25 cellular contexts compared by ENCODE assay signal in the genomic region with DNA sequence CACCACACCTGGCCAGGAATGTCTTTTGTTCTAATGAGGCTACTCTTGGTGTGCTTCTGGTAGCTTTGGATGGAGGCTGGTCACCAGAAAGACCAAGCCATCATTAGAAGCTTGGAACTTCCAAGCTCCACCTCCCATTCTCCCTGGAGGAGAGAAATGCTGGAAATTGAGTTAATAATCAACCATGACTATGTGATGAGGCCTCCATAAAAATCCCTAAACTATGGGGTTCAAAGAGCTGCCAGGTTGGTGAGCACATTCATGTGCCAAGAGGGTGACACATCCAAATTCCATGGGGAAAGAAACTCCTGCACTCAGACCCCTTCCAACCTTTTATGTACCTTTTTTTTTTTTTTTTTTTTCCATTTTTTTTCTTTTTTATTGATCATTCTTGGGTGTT.
DNase-seq lines count a peak whose midpoint lies in the region; ATAC-seq and TF ChIP-seq lines count a peak whose summit lies in the region.
"Had no signal": no experiment of that assay in that cellular context is flagged by ENCODE, and none has a peak within 500 bp of the region (broad histone marks: within the 10 kb centered on the region; RNA-seq: fewer than 3 reads in every experiment).

No MANE protein-coding gene starts in this region.

- BruUV-seq in HCT116 (replicated peaks; lab: Mats Ljungman, UMichigan), result no TSS peak

- RAD21 ChIA-PET in HCT116 (lab: Charles Lee; ENCODE audit: low non-redundant PET in 1 of 2, low total read pairs in 2 of 2, uncharacterized antibody in 2 of 2, unreplicated experiment in 2 of 2), result no interaction called here

- H3K27me3 ChIP-seq in HCT116 (ENCODE audit: insufficient read depth, low read length) (no peaks in the 10 kb centered on the region), body of pancreas (no peaks in the 10 kb centered on the region)
- H3K27me3 ChIP-seq: MG63 had no signal

- CTCF ChIA-PET in HCT116 (lab: Charles Lee), result no interaction called here

- DNase-seq in HCT116 (ENCODE audit: low read depth, low spot score) (no peak), body of pancreas (no peak), kidney tubule cell (ENCODE audit: low spot score) (peak; percentile 96), renal cortical epithelial cell (ENCODE audit: low read depth) (peak; percentile 98), glutamatergic neuron (no peak), NCI-H526 treated with DMSO at 0.1 percent for 48 hours (lab: John Stamatoyannopoulos, UW) (no peak)
- DNase-seq: C1 segment of cervical spinal cord; Caco-2; CD4-positive, alpha-beta memory T cell; DMS 273 treated with DMSO at 0.1 percent for 48 hours; DMS79; EL; GF-D8; GM23248; H7; Kasumi-1; MG63; NCI-H2029; NCI-H446 treated with DMSO at 0.1 percent for 48 hours; NCI-H526; SHP77 had no signal

- H3K4me1 ChIP-seq in HCT116 (ENCODE audit: control insufficient read depth in 1 of 2, insufficient read depth in 2 of 2, low read length in 2 of 2), result peaks cover 0 to 5% of the 10 kb centered on the region in 2 experiments; a peak in 2 of 4 replicates
- H3K4me1 ChIP-seq in body of pancreas, result no peaks in the 10 kb centered on the region
- H3K4me1 ChIP-seq: Caco-2 had no signal

- no peak overlapping the region for H3K27ac Mint-ChIP-seq in glutamatergic neuron (ENCODE audit: unreplicated experiment)
- H3K27ac Mint-ChIP-seq: CD4-positive, alpha-beta memory T cell had no signal

- no peaks in the 10 kb centered on the region for H3K9me2 ChIP-seq in HCT116 (ENCODE audit: insufficient read depth)

- no peaks in the 10 kb centered on the region for H4K20me1 ChIP-seq in HCT116 (ENCODE audit: insufficient read depth)

- no peaks in the 10 kb centered on the region for H3K9me3 Mint-ChIP-seq in glutamatergic neuron (ENCODE audit: unreplicated experiment)

- TF ChIP-seq POLR2A in HCT116 (IDR thresholded peaks at IDR 0.05; ENCODE audit: borderline replicate concordance, extremely low read depth, insufficient read depth, insufficient read length), result no peak
- no peak for TF ChIP-seq POLR2A in body of pancreas (IDR thresholded peaks at IDR 0.05)

- no peak overlapping the region for H3K4me3 Mint-ChIP-seq in glutamatergic neuron (ENCODE audit: unreplicated experiment)
- H3K4me3 Mint-ChIP-seq: CD4-positive, alpha-beta memory T cell had no signal

- POLR2A ChIA-PET in HCT116 (lab: Charles Lee), result no interaction called here

- no peak overlapping the region for H2AFZ ChIP-seq in HCT116 (ENCODE audit: low read depth, low read length, poor library complexity, severe bottlenecking)
- H2AFZ ChIP-seq: GM23248 had no signal

- peak overlapping the region; percentile 32; the same call in 1 of the 2 replicates for H3K4me2 ChIP-seq in HCT116 (ENCODE audit: low read length)

- ATAC-seq in HCT116 (0 out of 2 replicates have a peak, but pooled peaks have one; percentile 11), body of pancreas (peak; percentile 84), HG02870 (IDR thresholded peaks at IDR 0.05; ENCODE audit: unreplicated experiment) (no peak), GM18867 (IDR thresholded peaks at IDR 0.05; ENCODE audit: unreplicated experiment) (no peak)
- ATAC-seq: K562 had no signal

- H3K4me3 ChIP-seq in HCT116 (replicated peaks in 1 of 2; ENCODE audit: low read depth in 1 of 2, low read length in 2 of 2), result no peak overlapping the region
- no peak overlapping the region for H3K4me3 ChIP-seq in body of pancreas
- H3K4me3 ChIP-seq: GM23248, K562, MG63 had no signal

- no peak overlapping the region for H3K27ac ChIP-seq in HCT116 (ENCODE audit: low read depth, low read length)
- H3K27ac ChIP-seq in body of pancreas, result peak overlapping the region in 1 of 4 donors; percentile 47
- H3K27ac ChIP-seq: GM23248, RWPE1 had no signal

- no peaks in the 10 kb centered on the region for H3K79me2 ChIP-seq in HCT116 (ENCODE audit: insufficient read depth, low read length)

- TF ChIP-seq CTCF in HCT116 (IDR thresholded peaks at IDR 0.05 in 2 of 3, conservative IDR thresholded peaks at IDR 0.05 in 1 of 3; ENCODE audit: borderline replicate concordance in 1 of 3, insufficient read depth in 1 of 3, low read depth in 2 of 3, low read length in 2 of 3), result no peak
- no peak for TF ChIP-seq CTCF in body of pancreas (IDR thresholded peaks at IDR 0.05)
- no peak for TF ChIP-seq CTCF in glutamatergic neuron (IDR thresholded peaks at IDR 0.05; ENCODE audit: partially characterized antibody, unreplicated experiment)

- TF ChIP-seq RAD21 in HCT116 (IDR thresholded peaks at IDR 0.05; ENCODE audit: low read depth), result no peak

- intact Hi-C loops in HCT116 (cut with micrococcal nuclease), result no loop called here
- intact Hi-C loops in body of pancreas (cut with DNase I), result no loop called here

- peaks cover 3% of the 10 kb centered on the region for H3K4me1 Mint-ChIP-seq in glutamatergic neuron (ENCODE audit: low read depth, unreplicated experiment)

- no peaks in the 10 kb centered on the region for H3K9me3 ChIP-seq in HCT116 (ENCODE audit: control insufficient read depth in 1 of 2, insufficient read depth in 1 of 2, low read depth in 1 of 2, low read length in 2 of 2)
- no peaks in the 10 kb centered on the region for H3K9me3 ChIP-seq in body of pancreas
- H3K9me3 ChIP-seq: Caco-2, MG63 had no signal

- H3K27me3 Mint-ChIP-seq in glutamatergic neuron (ENCODE audit: unreplicated experiment), result peaks cover 3% of the 10 kb centered on the region

- no peak overlapping the region for H3K9ac ChIP-seq in HCT116 (ENCODE audit: low read length)
- H3K9ac ChIP-seq: GM23248 had no signal

- H3K36me3 ChIP-seq in HCT116 (ENCODE audit: control insufficient read depth in 1 of 2, insufficient read depth in 2 of 2, low read length in 2 of 2) (no peaks in the 10 kb centered on the region), body of pancreas (replicated peaks in 1 of 2; ENCODE audit: insufficient read depth in 1 of 2, low read depth in 2 of 2) (no peaks in the 10 kb centered on the region)
- H3K36me3 ChIP-seq: MG63 had no signal

- peaks cover 5% of the 10 kb centered on the region for H3K36me3 Mint-ChIP-seq in glutamatergic neuron (ENCODE audit: unreplicated experiment)
- H3K36me3 Mint-ChIP-seq: CD4-positive, alpha-beta memory T cell had no signal

TF ChIP-seq in HCT116, 20 proteins besides CTCF, POLR2A, EP300 and RAD21:
- TF ChIP-seq POLR2AphosphoS5 (IDR thresholded peaks at IDR 0.05; ENCODE audit: low read depth, low read length) (no peak), ZFX (IDR thresholded peaks at IDR 0.05) (no peak), EZH2 (IDR thresholded peaks at IDR 0.05) (no peak), SP1 (IDR thresholded peaks at IDR 0.05; ENCODE audit: low read depth) (no peak), CEBPB (IDR thresholded peaks at IDR 0.05; ENCODE audit: low read depth) (no peak), REST (IDR thresholded peaks at IDR 0.05; ENCODE audit: low read depth) (no peak), ZNF274 (IDR thresholded peaks at IDR 0.05; ENCODE audit: low read depth, low read length) (no peak), ELF1 (IDR thresholded peaks at IDR 0.05; ENCODE audit: borderline replicate concordance, low read depth) (no peak), JUND (IDR thresholded peaks at IDR 0.05) (no peak)

Comparison
In these comparisons a context has a peak if more than half of its experiments do, and no peak if none do; other contexts are left out.
1. ATAC-seq: peak in HCT116 (single experiment) and body of pancreas (single experiment); none in HG02870 (single experiment) and GM18867 (single experiment).
2. DNase-seq: peak in kidney tubule cell (single experiment) and renal cortical epithelial cell (single experiment); none in HCT116 (single experiment), body of pancreas (0 of 4), glutamatergic neuron (single experiment) and NCI-H526 treated with DMSO at 0.1 percent for 48 hours (single experiment).